ENCODE assay signal across 18 cellular contexts in the genomic region with DNA sequence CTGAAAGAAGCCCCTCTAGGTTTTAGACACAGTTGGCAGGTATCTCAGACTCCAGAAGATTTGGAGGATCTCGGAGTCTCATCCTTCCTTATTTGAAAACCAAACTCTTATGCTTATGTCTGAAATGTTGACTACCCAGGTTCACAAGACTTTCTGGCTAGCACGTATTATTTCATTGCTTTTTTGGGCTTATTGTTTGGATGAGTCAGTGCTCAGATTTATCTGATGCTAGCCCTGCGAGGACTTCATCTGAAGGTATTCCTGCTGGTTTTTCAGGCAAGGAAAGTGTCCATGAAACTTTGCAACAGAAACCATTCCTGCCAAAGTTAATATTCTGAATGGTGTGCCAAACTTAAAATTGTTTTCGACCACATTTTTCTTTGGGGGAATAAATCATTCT. TPM values are rescaled to one million over a fixed set of nuclear protein-coding genes. Genes with fewer than 3 reads are reported as not detected.
DNase-seq lines count a peak whose midpoint lies in the region; ATAC-seq and TF ChIP-seq lines count a peak whose summit lies in the region.
"Had no signal": no experiment of that assay in that cellular context is flagged by ENCODE, and none has a peak within 500 bp of the region (broad histone marks: within the 10 kb centered on the region; RNA-seq: fewer than 3 reads in every experiment).

No MANE protein-coding gene starts in this region.

- TF ChIP-seq RAD21 in SK-N-SH (IDR thresholded peaks at IDR 0.05; ENCODE audit: low read length) = no peak

- no peak for TF ChIP-seq CTCF in CD8-positive, alpha-beta T cell (IDR thresholded peaks at IDR 0.05)
- TF ChIP-seq CTCF in SK-N-SH (IDR thresholded peaks at IDR 0.05) (no peak), fibroblast of the aortic adventitia (IDR thresholded peaks at IDR 0.05; ENCODE audit: insufficient read depth, low read length) (no peak), parathyroid adenoma (IDR thresholded peaks at IDR 0.05) (no peak)

- H3K4me2 ChIP-seq in SK-N-SH (peak overlapping the region; percentile 61), parathyroid adenoma (ENCODE audit: low read length) (no peak overlapping the region)

- no peaks in the 10 kb centered on the region for H3K27me3 ChIP-seq in CD8-positive, alpha-beta T cell (ENCODE audit: insufficient read depth, low read length)
- no peaks in the 10 kb centered on the region for H3K27me3 ChIP-seq in SK-N-SH (ENCODE audit: insufficient read depth)
- no peaks in the 10 kb centered on the region for H3K27me3 ChIP-seq in parathyroid adenoma (ENCODE audit: control insufficient read depth, insufficient read depth, low read length)
- H3K27me3 ChIP-seq: SJCRH30 had no signal

- peaks cover 80% of the 10 kb centered on the region for H3K4me1 Mint-ChIP-seq in CD8-positive, alpha-beta T cell (ENCODE audit: low read depth)
- peaks cover 54 to 84% (median 75%) of the 10 kb centered on the region in 3 donors for H3K4me1 Mint-ChIP-seq in T-cell
- H3K4me1 Mint-ChIP-seq in activated naive CD4-positive, alpha-beta T cell treated with anti-CD3 and anti-CD28 coated beads, Interleukin-2, amount 10 ng/mL, durations not matched to agents 7 days and 5 days = peaks cover 36% of the 10 kb centered on the region

- no peaks in the 10 kb centered on the region for H3K36me3 ChIP-seq in CD8-positive, alpha-beta T cell (ENCODE audit: insufficient read depth, low read length)
- no peaks in the 10 kb centered on the region for H3K36me3 ChIP-seq in SK-N-SH (replicated peaks in 1 of 2; ENCODE audit: control insufficient read depth in 1 of 2, insufficient read depth in 2 of 2, low read length in 1 of 2)
- H3K36me3 ChIP-seq in parathyroid adenoma (ENCODE audit: control insufficient read depth, insufficient read depth, low read length) = no peaks in the 10 kb centered on the region
- H3K36me3 ChIP-seq: SJCRH30 had no signal

- H3K36me3 Mint-ChIP-seq in CD8-positive, alpha-beta T cell = peaks cover 43% of the 10 kb centered on the region
- H3K36me3 Mint-ChIP-seq in T-cell = peaks cover 29% of the 10 kb centered on the region
- peaks cover 37% of the 10 kb centered on the region for H3K36me3 Mint-ChIP-seq in activated naive CD4-positive, alpha-beta T cell treated with anti-CD3 and anti-CD28 coated beads, Interleukin-2, amount 10 ng/mL, durations not matched to agents 7 days and 5 days
- H3K36me3 Mint-ChIP-seq: IgD-negative memory B cell had no signal

- intact Hi-C loops in CD8-positive, alpha-beta T cell (cut with DNase I, micrococcal nuclease) = no loop called here

- H3K9me3 ChIP-seq in CD8-positive, alpha-beta T cell (ENCODE audit: low read length) = no peaks in the 10 kb centered on the region
- H3K9me3 ChIP-seq in SK-N-SH (no peaks in the 10 kb centered on the region), parathyroid adenoma (ENCODE audit: control insufficient read depth, low read length) (no peaks in the 10 kb centered on the region)
- H3K9me3 ChIP-seq: SJCRH30 had no signal

- no peaks in the 10 kb centered on the region for H3K9me3 Mint-ChIP-seq in CD8-positive, alpha-beta T cell
- no peaks in the 10 kb centered on the region for H3K9me3 Mint-ChIP-seq in T-cell
- H3K9me3 Mint-ChIP-seq in activated naive CD4-positive, alpha-beta T cell treated with anti-CD3 and anti-CD28 coated beads, Interleukin-2, amount 10 ng/mL, durations not matched to agents 7 days and 5 days = no peaks in the 10 kb centered on the region
- H3K9me3 Mint-ChIP-seq: IgD-negative memory B cell had no signal

- peaks cover 38% of the 10 kb centered on the region for H3K4me1 ChIP-seq in CD8-positive, alpha-beta T cell (ENCODE audit: insufficient read depth, low read length)
- peaks cover 0 to 14% of the 10 kb centered on the region in 2 experiments; a peak in 2 of 4 replicates for H3K4me1 ChIP-seq in SK-N-SH (ENCODE audit: control insufficient read depth in 1 of 2, insufficient read depth in 2 of 2, low read depth in 1 of 2, low read length in 1 of 2)
- peaks cover 27% of the 10 kb centered on the region for H3K4me1 ChIP-seq in parathyroid adenoma
- H3K4me1 ChIP-seq: SJCRH30 had no signal

- H3K27ac Mint-ChIP-seq in CD8-positive, alpha-beta T cell = peak overlapping the region; percentile 30
- H3K27ac Mint-ChIP-seq in T-cell = no peak overlapping the region
- no peak overlapping the region for H3K27ac Mint-ChIP-seq in activated naive CD4-positive, alpha-beta T cell treated with anti-CD3 and anti-CD28 coated beads, Interleukin-2, amount 10 ng/mL, durations not matched to agents 7 days and 5 days

- H4K20me1 ChIP-seq in SK-N-SH (ENCODE audit: insufficient read depth) = no peaks in the 10 kb centered on the region

- no peaks in the 10 kb centered on the region for H3K27me3 Mint-ChIP-seq in CD8-positive, alpha-beta T cell (ENCODE audit: low read depth)
- H3K27me3 Mint-ChIP-seq in T-cell = no peaks in the 10 kb centered on the region
- no peaks in the 10 kb centered on the region for H3K27me3 Mint-ChIP-seq in activated naive CD4-positive, alpha-beta T cell treated with anti-CD3 and anti-CD28 coated beads, Interleukin-2, amount 10 ng/mL, durations not matched to agents 7 days and 5 days
- H3K27me3 Mint-ChIP-seq: IgD-negative memory B cell had no signal

- peaks cover 4% of the 10 kb centered on the region for H3F3A ChIP-seq in SK-N-SH (replicated peaks; ENCODE audit: insufficient read depth)

- H3K9ac ChIP-seq in SK-N-SH = no peak overlapping the region
- H3K9ac ChIP-seq in parathyroid adenoma = no peak overlapping the region

- CTCF ChIA-PET in CD8-positive, alpha-beta T cell (lab: Charles Lee) = interaction anchor here (1.7 kb wide), 1 partner anchor 88 kb away, joined by 4 read pairs; no protein-coding TSS in a partner anchor
- CTCF ChIA-PET in SK-N-SH (lab: Yijun Ruan, JAX) = no interaction called here
- CTCF ChIA-PET in T-cell (lab: Charles Lee) = no interaction called here
- CTCF ChIA-PET in activated naive CD4-positive, alpha-beta T cell treated with anti-CD3 and anti-CD28 coated beads, Interleukin-2, amount 10 ng/mL, durations not matched to agents 7 days and 5 days (lab: Charles Lee) = no interaction called here

- H3K79me2 ChIP-seq in SK-N-SH (ENCODE audit: insufficient read depth) (peaks cover 66% of the 10 kb centered on the region), parathyroid adenoma (peaks cover 14% of the 10 kb centered on the region)

- ATAC-seq in CD8-positive, alpha-beta T cell = no peak
- no peak for ATAC-seq in GM21619 (IDR thresholded peaks at IDR 0.05; ENCODE audit: unreplicated experiment)
- no peak for ATAC-seq in T-cell (replicated peaks in 1 of 4)
- no peak for ATAC-seq in GM19395 (IDR thresholded peaks at IDR 0.05; ENCODE audit: unreplicated experiment)

- no peak for DNase-seq in CD8-positive, alpha-beta T cell
- DNase-seq in SK-N-SH (no peak), fibroblast of the aortic adventitia (ENCODE audit: low read depth) (peak; percentile 43), T-cell (no peak)
- no peak for DNase-seq in activated naive CD4-positive, alpha-beta T cell treated with anti-CD3 and anti-CD28 coated beads, Interleukin-2, amount 10 ng/mL, durations not matched to agents 7 days and 5 days
- DNase-seq: COR-L47, HCEC 1CT, MV-4-11, NCI-H1417 treated with DMSO at 0.1 percent for 48 hours, NCI-H2029 treated with DMSO at 0.1 percent for 48 hours, NCI-H345, NCI-H526 treated with DMSO at 0.1 percent for 48 hours, SJCRH30 had no signal

- H2AFZ ChIP-seq in SK-N-SH (ENCODE audit: low read depth) (no peak overlapping the region), parathyroid adenoma (no peak overlapping the region)

- no peak for TF ChIP-seq EP300 in SK-N-SH (IDR thresholded peaks at IDR 0.05; ENCODE audit: borderline replicate concordance in 1 of 2, low read depth in 1 of 2, low read length in 1 of 2)

- POLR2A ChIA-PET in CD8-positive, alpha-beta T cell (lab: Charles Lee) = interaction anchor here (0.6 to 1.2 kb wide), 2 partner anchors 8 to 76 kb away, joined by 3 read pairs; a partner anchor contains a TSS
- POLR2A ChIA-PET in SK-N-SH (lab: Yijun Ruan, JAX) (no interaction called here), T-cell (lab: Charles Lee) (no interaction called here)

- 24% methylated on average over 4 of the region's 4 CpGs for WGBS in SK-N-SH (ENCODE audit: low lambda C conversion rate)

- H3K27ac ChIP-seq in CD8-positive, alpha-beta T cell (ENCODE audit: low read depth, low read length) = no peak overlapping the region
- H3K27ac ChIP-seq in SK-N-SH (ENCODE audit: low read depth in 2 of 2, low read length in 1 of 2) (peak overlapping the region in 1 of 2 experiments; percentile 73; a peak in 2 of 4 replicates), parathyroid adenoma (peak overlapping the region; percentile 36)
- H3K27ac ChIP-seq: RWPE1, SJCRH30 had no signal

- H3K4me3 ChIP-seq in CD8-positive, alpha-beta T cell (ENCODE audit: low read depth, low read length) = no peak overlapping the region
- H3K4me3 ChIP-seq in SK-N-SH (ENCODE audit: low read depth in 2 of 2, low read length in 1 of 2) (0 out of 4 replicates have a peak overlapping the region, but pooled peaks of 1 of the 2 experiments have one; percentile 7), fibroblast of the aortic adventitia (ENCODE audit: low read depth, low read length) (no peak overlapping the region), parathyroid adenoma (ENCODE audit: low read depth, low read length) (no peak overlapping the region)
- H3K4me3 ChIP-seq: SJCRH30 had no signal

- H3K4me3 Mint-ChIP-seq in CD8-positive, alpha-beta T cell = no peak overlapping the region
- no peak overlapping the region for H3K4me3 Mint-ChIP-seq in T-cell
- H3K4me3 Mint-ChIP-seq in activated naive CD4-positive, alpha-beta T cell treated with anti-CD3 and anti-CD28 coated beads, Interleukin-2, amount 10 ng/mL, durations not matched to agents 7 days and 5 days = no peak overlapping the region
- H3K4me3 Mint-ChIP-seq: IgD-negative memory B cell had no signal

- H3K9me2 ChIP-seq in SK-N-SH = no peaks in the 10 kb centered on the region

TF ChIP-seq in SK-N-SH, 30 proteins besides CTCF, POLR2A, EP300 and RAD21 (continues in another document):
- no peak for TF ChIP-seq TEAD4 (IDR thresholded peaks at IDR 0.05; ENCODE audit: borderline replicate concordance, insufficient read depth)

RNA-seq across cellular contexts. Expression of a gene that starts 8.5 kb away (rescaled TPM):
- 10 to 100 TPM; 29.1 to 30.3 TPM for total RNA-seq in CD8-positive, alpha-beta T cell
- polyA plus RNA-seq in SK-N-SH (2012; rRNA removed) = 9.5 and 12.2 TPM in 2 replicates
- 14.1 and 14.3 TPM in 2 replicates for polyA plus RNA-seq in SK-N-SH (2012; cell fraction: cytosol; rRNA removed)
- 2.2 and 4.3 TPM in 2 replicates for polyA plus RNA-seq in SK-N-SH (2012; cell fraction: nucleus; rRNA removed)
- total RNA-seq in fibroblast of the aortic adventitia (ENCODE audit: low replicate concordance) = 10.3 and 27.7 TPM in 2 replicates
- total RNA-seq in T-cell = 10 to 100 TPM; 46.6 to 73.9 (median 58.3) TPM

RNA-seq across cellular contexts. Expression of a gene that starts 8.8 kb away (rescaled TPM):
- total RNA-seq in CD8-positive, alpha-beta T cell = 10 to 100 TPM; 35.8 to 37.2 TPM
- 8.4 and 9.7 TPM in 2 replicates for polyA plus RNA-seq in SK-N-SH (2012; rRNA removed)
- 9.7 and 11.0 TPM in 2 replicates for polyA plus RNA-seq in SK-N-SH (2012; cell fraction: cytosol; rRNA removed)
- polyA plus RNA-seq in SK-N-SH (2012; cell fraction: nucleus; rRNA removed) = 8.9 and 16.3 TPM in 2 replicates
- 7.0 and 23.9 TPM in 2 replicates for total RNA-seq in fibroblast of the aortic adventitia (ENCODE audit: low replicate concordance)
- total RNA-seq in T-cell = 10 to 100 TPM; 61.9 to 91.0 (median 72.6) TPM
